ENCODE assay signal across 8 cellular contexts in the genomic region with DNA sequence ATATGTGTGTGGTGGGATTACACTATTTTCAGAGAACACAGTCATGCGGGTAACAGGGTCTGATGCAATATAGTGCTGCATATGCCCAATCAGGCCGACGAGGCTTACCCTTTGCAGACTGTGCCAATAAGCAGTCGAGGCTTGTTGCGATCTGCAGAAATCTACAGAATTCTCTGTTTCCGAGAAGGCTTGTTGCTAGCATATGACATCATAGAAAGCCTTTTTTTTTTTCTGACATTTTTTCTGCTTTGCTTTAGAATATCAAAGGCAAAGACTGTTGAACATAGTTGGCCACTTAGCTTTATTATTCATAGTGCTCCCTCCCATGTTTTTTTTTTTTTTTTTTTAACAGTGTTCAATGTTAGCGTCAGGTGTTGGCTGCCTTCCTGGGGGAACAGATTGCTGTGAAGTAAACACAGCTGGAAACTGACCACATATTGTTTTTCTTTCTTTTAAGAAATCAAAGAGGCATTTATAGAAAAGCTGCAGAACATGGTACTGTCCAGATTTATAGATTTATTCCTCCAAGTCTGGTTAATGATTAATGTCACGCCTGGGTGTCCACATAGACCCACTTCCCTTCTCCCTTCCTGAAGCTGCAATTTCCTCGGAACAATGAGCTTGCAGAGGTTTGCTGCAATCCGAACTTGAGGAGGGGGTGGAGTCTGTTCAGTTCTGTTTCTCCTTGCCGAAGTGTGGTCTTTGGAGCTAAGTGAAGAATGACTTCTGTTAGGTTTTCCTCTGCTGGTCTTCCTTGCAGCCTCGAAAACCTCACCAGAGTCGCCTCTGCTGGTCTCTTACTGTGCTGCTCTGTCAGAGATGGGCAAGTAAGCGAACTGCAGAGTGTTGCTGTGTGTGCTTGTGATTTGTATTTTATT.
DNase-seq lines count a peak whose midpoint lies in the region; ATAC-seq and TF ChIP-seq lines count a peak whose summit lies in the region.

No MANE protein-coding gene starts in this region.

- peak overlapping the region; percentile 19 for H3K4me2 ChIP-seq in neural progenitor cell

- no TSS peak for BruUV-seq in Panc1 (replicated peaks; lab: Mats Ljungman, UMichigan)

- H3K4me3 Mint-ChIP-seq in neural progenitor cell = peak overlapping the region; percentile 76
- no peak overlapping the region for H3K4me3 Mint-ChIP-seq in natural killer cell treated with Interleukin-12 subunit alpha and Interleukin-12 subunit beta and Interleukin-15 and Interleukin-18, amount 100 ng/mL, for 72 hours

- H3K4me3 ChIP-seq in Panc1 (ENCODE audit: low read depth in 2 of 2, low read length in 2 of 2) (peak overlapping the region; percentile 8 to 44), fibroblast of pulmonary artery (replicated peaks; ENCODE audit: low read depth, low read length) (peak overlapping the region; percentile 31), neural progenitor cell (no peak overlapping the region)

- H3K4me1 Mint-ChIP-seq in neural progenitor cell = peaks cover 58% of the 10 kb centered on the region
- peaks cover 7% of the 10 kb centered on the region in 2 donors for H3K4me1 Mint-ChIP-seq in natural killer cell treated with Interleukin-12 subunit alpha and Interleukin-12 subunit beta and Interleukin-15 and Interleukin-18, amount 100 ng/mL, for 72 hours (ENCODE audit: low read depth in 2 of 2)

- H3K27ac Mint-ChIP-seq in neural progenitor cell = peak overlapping the region; percentile 98
- no peak overlapping the region for H3K27ac Mint-ChIP-seq in natural killer cell treated with Interleukin-12 subunit alpha and Interleukin-12 subunit beta and Interleukin-15 and Interleukin-18, amount 100 ng/mL, for 72 hours

- TF ChIP-seq CTCF in Panc1 (IDR thresholded peaks at IDR 0.05) (no peak), fibroblast of pulmonary artery (IDR thresholded peaks at IDR 0.05; ENCODE audit: low read length, missing control alignments) (no peak), neural progenitor cell (IDR thresholded peaks at IDR 0.05) (no peak)

- H3K9me3 ChIP-seq in Panc1 (ENCODE audit: control insufficient read depth, insufficient read depth, low read depth, low read length) (no peaks in the 10 kb centered on the region), neural progenitor cell (ENCODE audit: low read depth) (no peaks in the 10 kb centered on the region)

- H3K27me3 ChIP-seq in Panc1 (ENCODE audit: control insufficient read depth, insufficient read depth, low read length) (no peaks in the 10 kb centered on the region), neural progenitor cell (no peaks in the 10 kb centered on the region)

- peaks cover 80% of the 10 kb centered on the region for H3K79me2 ChIP-seq in neural progenitor cell (ENCODE audit: low read depth)

- intact Hi-C loops in Panc1 (cut with micrococcal nuclease; ENCODE audit: unreplicated experiment) = no loop called here

- peak; percentile 82 for DNase-seq in DMS53 treated with DMSO at 0.1 percent for 48 hours (lab: John Stamatoyannopoulos, UW; ENCODE audit: unreplicated experiment)
- DNase-seq in Panc1 (ENCODE audit: low read depth, low spot score) = no peak
- peak; percentile 64 for DNase-seq in fibroblast of pulmonary artery (ENCODE audit: low read depth)
- peak; percentile 27 for DNase-seq in neural progenitor cell (ENCODE audit: low spot score)
- DNase-seq in natural killer cell treated with Interleukin-12 subunit alpha and Interleukin-12 subunit beta and Interleukin-15 and Interleukin-18, amount 100 ng/mL, for 72 hours (ENCODE audit: low spot score) = no peak
- DNase-seq in RKO (ENCODE audit: low spot score) = no peak

- H3K36me3 ChIP-seq in Panc1 (ENCODE audit: control insufficient read depth, insufficient read depth, low read length) = no peaks in the 10 kb centered on the region
- no peaks in the 10 kb centered on the region for H3K36me3 ChIP-seq in neural progenitor cell

- H3F3A ChIP-seq in neural progenitor cell (ENCODE audit: low read depth) = peaks cover 6% of the 10 kb centered on the region

- peaks cover 90% of the 10 kb centered on the region for H4K20me1 ChIP-seq in neural progenitor cell (ENCODE audit: low read depth)

- in situ Hi-C loops in Panc1 (cut with HindIII; ENCODE audit: low pct_unique_long_range_greater_than_20kb, low sequenced_read_pairs) = no loop called here

- no peaks in the 10 kb centered on the region for H3K27me3 Mint-ChIP-seq in neural progenitor cell (ENCODE audit: insufficient read depth, low read depth)
- no peaks in the 10 kb centered on the region for H3K27me3 Mint-ChIP-seq in natural killer cell treated with Interleukin-12 subunit alpha and Interleukin-12 subunit beta and Interleukin-15 and Interleukin-18, amount 100 ng/mL, for 72 hours

- H3K27ac ChIP-seq in Panc1 (ENCODE audit: low read length) = peak overlapping the region; percentile 77
- H3K27ac ChIP-seq in neural progenitor cell = no peak overlapping the region

- no peaks in the 10 kb centered on the region for H3K9me3 Mint-ChIP-seq in neural progenitor cell
- no peaks in the 10 kb centered on the region for H3K9me3 Mint-ChIP-seq in natural killer cell treated with Interleukin-12 subunit alpha and Interleukin-12 subunit beta and Interleukin-15 and Interleukin-18, amount 100 ng/mL, for 72 hours

- ATAC-seq in HG03064 (IDR thresholded peaks at IDR 0.05; ENCODE audit: low read depth, unreplicated experiment) = peak; percentile 47
- ATAC-seq in Panc1 = peak; percentile 79
- ATAC-seq in GM18867 (IDR thresholded peaks at IDR 0.05; ENCODE audit: unreplicated experiment) = no peak
- no peak for ATAC-seq in natural killer cell treated with Interleukin-12 subunit alpha and Interleukin-12 subunit beta and Interleukin-15 and Interleukin-18, amount 100 ng/mL, for 72 hours

- H3K4me1 ChIP-seq in Panc1 (ENCODE audit: control insufficient read depth, insufficient read depth, low read length) (peaks cover 25% of the 10 kb centered on the region), neural progenitor cell (peaks cover 54% of the 10 kb centered on the region)

- CTCF ChIA-PET in Panc1 (lab: Charles Lee) = interaction anchor here (0.6 kb wide), 2 partner anchors 9 to 36 kb away, joined by 5 to 10 read pairs; no protein-coding TSS in a partner anchor

- H2AFZ ChIP-seq in neural progenitor cell (replicated peaks) = no peak overlapping the region

- H3K9ac ChIP-seq in neural progenitor cell = no peak overlapping the region

- POLR2A ChIA-PET in Panc1 (lab: Charles Lee) = interaction anchor here (0.7 kb wide), 1 partner anchor 71 kb away, joined by 3 read pairs; no protein-coding TSS in a partner anchor

- H3K36me3 Mint-ChIP-seq in neural progenitor cell = peaks cover 11% of the 10 kb centered on the region
- H3K36me3 Mint-ChIP-seq in natural killer cell treated with Interleukin-12 subunit alpha and Interleukin-12 subunit beta and Interleukin-15 and Interleukin-18, amount 100 ng/mL, for 72 hours = no peaks in the 10 kb centered on the region

Comparison
In these comparisons a context has a peak if more than half of its experiments do, and no peak if none do; other contexts are left out.
1. DNase-seq: peak in DMS53 treated with DMSO at 0.1 percent for 48 hours (single experiment), fibroblast of pulmonary artery (single experiment) and neural progenitor cell (single experiment); none in Panc1 (single experiment), natural killer cell treated with Interleukin-12 subunit alpha and Interleukin-12 subunit beta and Interleukin-15 and Interleukin-18, amount 100 ng/mL, for 72 hours (single experiment) and RKO (single experiment).
2. ATAC-seq: peak in HG03064 (single experiment) and Panc1 (single experiment); none in GM18867 (single experiment) and natural killer cell treated with Interleukin-12 subunit alpha and Interleukin-12 subunit beta and Interleukin-15 and Interleukin-18, amount 100 ng/mL, for 72 hours (0 of 2).